In the genomic region with DNA sequence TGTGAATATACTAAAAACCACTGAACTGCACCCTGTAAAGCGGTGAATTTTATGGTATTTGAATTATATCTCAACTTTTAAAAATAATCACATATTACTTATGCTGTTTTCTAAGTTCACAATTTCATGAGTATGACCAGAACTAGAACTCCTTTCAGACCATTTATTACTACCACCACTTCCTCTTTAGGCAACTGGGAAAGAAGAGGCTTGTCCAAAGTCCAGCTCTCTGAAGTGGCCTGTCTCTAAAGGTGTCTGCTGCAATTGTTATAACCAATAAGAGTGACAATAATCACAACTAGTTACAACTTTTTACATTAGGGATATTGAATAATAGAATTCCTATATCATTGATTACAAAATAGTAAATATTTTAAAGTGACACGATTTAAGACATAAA, we compare ENCODE assay signal across 26 cellular contexts.
"Had no signal": no experiment of that assay in that cellular context is flagged by ENCODE, and none has a peak within 500 bp of the region (broad histone marks: within the 10 kb centered on the region; RNA-seq: fewer than 3 reads in every experiment).

No MANE protein-coding gene starts in this region.

- H3K79me2 ChIP-seq: parathyroid adenoma had no signal

- H3K4me1 ChIP-seq: esophagus muscularis mucosa, foreskin keratinocyte, gastroesophageal sphincter, heart left ventricle, neural progenitor cell, parathyroid adenoma, sigmoid colon, stomach, testis, tibial artery, upper lobe of left lung had no signal

- H2AFZ ChIP-seq: neural progenitor cell, parathyroid adenoma had no signal

- FAIRE-seq: endothelial cell of umbilical vein, islet of Langerhans, urothelium cell line had no signal

- H3K4me2 ChIP-seq: neural progenitor cell had no signal

- H3K27ac ChIP-seq: coronary artery, esophagus muscularis mucosa, foreskin keratinocyte, gastroesophageal sphincter, heart left ventricle, neural progenitor cell, parathyroid adenoma, sigmoid colon, stomach, testis, tibial artery, upper lobe of left lung had no signal

- H3K36me3 ChIP-seq: esophagus muscularis mucosa, gastroesophageal sphincter, heart left ventricle, neural progenitor cell, sigmoid colon, stomach, tibial artery, upper lobe of left lung had no signal

- ATAC-seq: foreskin keratinocyte; gastroesophageal sphincter; heart left ventricle; left cardiac atrium; left ventricle myocardium superior; naive thymus-derived CD4-positive, alpha-beta T cell; stimulated activated effector memory CD8-positive, alpha-beta T cell treated with anti-CD3 and anti-CD28 coated beads, Interleukin-12 subunit alpha, Interleukin-12 subunit beta, amount 100 ng/mL, for 72 hours had no signal

- H3K4me3 ChIP-seq: coronary artery, esophagus muscularis mucosa, gastroesophageal sphincter, heart left ventricle, lung, neural progenitor cell, sigmoid colon, stomach, testis, tibial artery, upper lobe of left lung had no signal

- H3K27me3 ChIP-seq: esophagus muscularis mucosa, foreskin keratinocyte, gastroesophageal sphincter, heart left ventricle, neural progenitor cell, sigmoid colon, stomach, testis, tibial artery, upper lobe of left lung had no signal

- H3K9me3 ChIP-seq: esophagus muscularis mucosa, gastroesophageal sphincter, sigmoid colon, stomach, testis, tibial artery, upper lobe of left lung had no signal

- DNase-seq: dermis blood vessel endothelial cell; effector memory CD4-positive, alpha-beta T cell; foreskin keratinocyte; heart left ventricle; hippocampal formation; left cardiac atrium; left ventricle myocardium superior; naive thymus-derived CD4-positive, alpha-beta T cell; sigmoid colon; stimulated activated CD4-positive, alpha-beta T cell treated with anti-CD3 and anti-CD28 coated beads, Interleukin-2, amount 100 ng/mL, for 24 hours; stimulated activated CD4-positive, alpha-beta T cell treated with anti-CD3 and anti-CD28 coated beads, Interleukin-4, amount 100 ng/mL, for 24 hours; stimulated activated naive CD4-positive, alpha-beta T cell treated with Interleukin-2 at 50 U/mL for 16 hours; stomach; testis; tibial artery; upper lobe of left lung had no signal

- H3K9ac ChIP-seq: neural progenitor cell, parathyroid adenoma had no signal
